8 cellular contexts compared by ENCODE assay signal in the genomic region with DNA sequence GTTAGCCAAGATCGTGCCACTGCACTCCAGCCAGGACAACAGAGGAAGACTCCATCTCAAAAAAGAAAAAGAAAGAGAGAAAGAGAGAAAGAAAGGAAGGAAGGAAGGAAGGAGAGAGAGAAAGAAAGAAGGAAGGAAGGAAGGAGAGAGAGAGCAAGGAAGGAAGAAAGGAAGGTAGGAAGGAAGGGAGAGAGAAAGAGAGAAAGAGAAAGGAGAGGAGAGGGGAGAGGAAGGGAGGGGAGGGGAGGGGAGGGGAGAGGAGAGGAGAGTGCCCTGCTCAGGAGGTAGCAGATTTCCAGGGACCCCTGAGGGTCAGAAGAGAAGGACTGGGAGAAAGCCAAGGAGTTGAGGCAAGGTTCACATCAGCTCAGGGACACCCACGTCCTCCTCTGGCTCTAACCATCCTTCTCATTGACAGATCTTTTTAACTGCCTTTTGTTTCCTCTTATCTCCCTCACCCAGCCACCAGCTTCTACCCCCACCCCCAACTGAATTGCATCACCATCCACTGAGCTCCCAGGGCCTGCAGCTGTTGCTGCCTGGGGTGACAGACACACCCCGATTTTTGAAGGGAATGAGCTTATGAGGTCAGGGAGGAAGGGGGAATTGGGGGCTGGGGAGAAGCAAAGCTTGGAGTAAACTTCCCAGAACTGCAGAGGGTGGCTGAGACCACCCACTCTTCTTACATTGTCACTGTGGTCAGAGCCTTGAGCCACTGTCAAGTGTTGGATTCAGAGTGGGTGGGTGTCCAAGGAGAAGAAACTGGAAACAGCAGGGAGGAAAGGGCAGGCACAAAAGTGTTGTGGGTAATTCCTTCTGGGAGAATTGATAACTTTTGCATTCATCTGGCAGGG.
DNase-seq lines count a peak whose midpoint lies in the region; ATAC-seq and TF ChIP-seq lines count a peak whose summit lies in the region.

No MANE protein-coding gene starts in this region.

- DNase-seq in activated naive CD8-positive, alpha-beta T cell treated with anti-CD3 and anti-CD28 coated beads for 36 hours: no peak
- no peak for DNase-seq in activated naive CD8-positive, alpha-beta T cell treated with anti-CD3 and anti-CD28 coated beads, Interleukin-2, amount 50 U/mL, for 24 hours
- DNase-seq in WTC11 (ENCODE audit: low spot score) (no peak), hypothalamus (lab: John Stamatoyannopoulos, UW) (peak in 31 of 51 donors; percentile 5 to 65 (median 33)), type B pancreatic cell (ENCODE audit: extremely low spot score, unreplicated experiment) (no peak), activated gamma-delta T cell treated with Interleukin-2 at 50 U/mL for 16 hours (no peak)
- no peak for DNase-seq in activated effector memory CD4-positive, alpha-beta T cell treated with anti-CD3 and anti-CD28 coated beads, Interleukin-2, amount 50 U/mL, for 16 hours

- peak overlapping the region; percentile 9 for H3K4me3 Mint-ChIP-seq in activated naive CD8-positive, alpha-beta T cell treated with anti-CD3 and anti-CD28 coated beads for 36 hours
- no peak overlapping the region for H3K4me3 Mint-ChIP-seq in activated naive CD8-positive, alpha-beta T cell treated with anti-CD3 and anti-CD28 coated beads, Interleukin-2, amount 50 U/mL, for 24 hours
- H3K4me3 Mint-ChIP-seq in WTC11 (no peak overlapping the region), type B pancreatic cell (peak overlapping the region; percentile 7)

- H3K36me3 Mint-ChIP-seq in activated naive CD8-positive, alpha-beta T cell treated with anti-CD3 and anti-CD28 coated beads for 36 hours: no peaks in the 10 kb centered on the region
- H3K36me3 Mint-ChIP-seq in activated naive CD8-positive, alpha-beta T cell treated with anti-CD3 and anti-CD28 coated beads, Interleukin-2, amount 50 U/mL, for 24 hours (ENCODE audit: low read depth): no peaks in the 10 kb centered on the region
- H3K36me3 Mint-ChIP-seq in WTC11: no peaks in the 10 kb centered on the region
- no peaks in the 10 kb centered on the region for H3K36me3 Mint-ChIP-seq in type B pancreatic cell

- CTCF ChIA-PET in WTC11 (lab: Charles Lee): interaction anchor here (1.0 to 2.0 kb wide), 3 partner anchors 102 to 215 kb away, joined by 5 to 6 read pairs (median 5); no protein-coding TSS in a partner anchor

- POLR2A ChIA-PET in WTC11 (lab: Charles Lee): interaction anchor here (0.9 kb wide), 1 partner anchor 92 kb away, joined by 3 read pairs; a partner anchor contains a TSS

- no peaks in the 10 kb centered on the region for H3K9me3 Mint-ChIP-seq in activated naive CD8-positive, alpha-beta T cell treated with anti-CD3 and anti-CD28 coated beads for 36 hours
- no peaks in the 10 kb centered on the region for H3K9me3 Mint-ChIP-seq in activated naive CD8-positive, alpha-beta T cell treated with anti-CD3 and anti-CD28 coated beads, Interleukin-2, amount 50 U/mL, for 24 hours
- H3K9me3 Mint-ChIP-seq in WTC11 (peaks cover 4% of the 10 kb centered on the region; the same call in 1 of the 2 replicates), type B pancreatic cell (no peaks in the 10 kb centered on the region)

- peaks cover 24% of the 10 kb centered on the region for H3K4me1 Mint-ChIP-seq in activated naive CD8-positive, alpha-beta T cell treated with anti-CD3 and anti-CD28 coated beads for 36 hours
- peaks cover 19% of the 10 kb centered on the region for H3K4me1 Mint-ChIP-seq in activated naive CD8-positive, alpha-beta T cell treated with anti-CD3 and anti-CD28 coated beads, Interleukin-2, amount 50 U/mL, for 24 hours
- H3K4me1 Mint-ChIP-seq in WTC11 (peaks cover 14% of the 10 kb centered on the region), type B pancreatic cell (ENCODE audit: unreplicated experiment) (peaks cover 31% of the 10 kb centered on the region)

- H3K27ac Mint-ChIP-seq in activated naive CD8-positive, alpha-beta T cell treated with anti-CD3 and anti-CD28 coated beads for 36 hours: peak overlapping the region; percentile 7
- H3K27ac Mint-ChIP-seq in activated naive CD8-positive, alpha-beta T cell treated with anti-CD3 and anti-CD28 coated beads, Interleukin-2, amount 50 U/mL, for 24 hours: no peak overlapping the region
- H3K27ac Mint-ChIP-seq in WTC11: no peak overlapping the region
- no peak overlapping the region for H3K27ac Mint-ChIP-seq in type B pancreatic cell

- TF ChIP-seq CTCF in WTC11 (IDR thresholded peaks at IDR 0.05) (no peak), type B pancreatic cell (conservative IDR thresholded peaks at IDR 0.05) (no peak)

- H3K27me3 Mint-ChIP-seq in activated naive CD8-positive, alpha-beta T cell treated with anti-CD3 and anti-CD28 coated beads for 36 hours: no peaks in the 10 kb centered on the region
- no peaks in the 10 kb centered on the region for H3K27me3 Mint-ChIP-seq in activated naive CD8-positive, alpha-beta T cell treated with anti-CD3 and anti-CD28 coated beads, Interleukin-2, amount 50 U/mL, for 24 hours
- no peaks in the 10 kb centered on the region for H3K27me3 Mint-ChIP-seq in WTC11 (ENCODE audit: low read depth)
- H3K27me3 Mint-ChIP-seq in type B pancreatic cell: no peaks in the 10 kb centered on the region

- ATAC-seq in activated naive CD8-positive, alpha-beta T cell treated with anti-CD3 and anti-CD28 coated beads, Interleukin-2, amount 50 U/mL, for 24 hours: no peak
- ATAC-seq in WTC11 (peak; percentile 32; the same call in 1 of the 2 replicates), GM18519 (IDR thresholded peaks at IDR 0.05; ENCODE audit: low FRiP score, unreplicated experiment) (no peak)

TF ChIP-seq in WTC11, 78 proteins besides CTCF, POLR2A, EP300 and RAD21:
- TF ChIP-seq, protein P1, sequence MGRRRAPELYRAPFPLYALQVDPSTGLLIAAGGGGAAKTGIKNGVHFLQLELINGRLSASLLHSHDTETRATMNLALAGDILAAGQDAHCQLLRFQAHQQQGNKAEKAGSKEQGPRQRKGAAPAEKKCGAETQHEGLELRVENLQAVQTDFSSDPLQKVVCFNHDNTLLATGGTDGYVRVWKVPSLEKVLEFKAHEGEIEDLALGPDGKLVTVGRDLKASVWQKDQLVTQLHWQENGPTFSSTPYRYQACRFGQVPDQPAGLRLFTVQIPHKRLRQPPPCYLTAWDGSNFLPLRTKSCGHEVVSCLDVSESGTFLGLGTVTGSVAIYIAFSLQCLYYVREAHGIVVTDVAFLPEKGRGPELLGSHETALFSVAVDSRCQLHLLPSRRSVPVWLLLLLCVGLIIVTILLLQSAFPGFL (CRISPR knock-in tag; IDR thresholded peaks at IDR 0.05; ENCODE audit: borderline replicate concordance): no peak
- TF ChIP-seq ZNF423 (CRISPR knock-in tag; IDR thresholded peaks at IDR 0.05) (peak; percentile 8; the same call in 1 of the 2 replicates), GABPB1 (CRISPR knock-in tag; IDR thresholded peaks at IDR 0.05) (peak; percentile 95)
- TF ChIP-seq, protein P2, sequence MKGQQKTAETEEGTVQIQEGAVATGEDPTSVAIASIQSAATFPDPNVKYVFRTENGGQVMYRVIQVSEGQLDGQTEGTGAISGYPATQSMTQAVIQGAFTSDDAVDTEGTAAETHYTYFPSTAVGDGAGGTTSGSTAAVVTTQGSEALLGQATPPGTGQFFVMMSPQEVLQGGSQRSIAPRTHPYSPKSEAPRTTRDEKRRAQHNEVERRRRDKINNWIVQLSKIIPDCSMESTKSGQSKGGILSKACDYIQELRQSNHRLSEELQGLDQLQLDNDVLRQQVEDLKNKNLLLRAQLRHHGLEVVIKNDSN (CRISPR knock-in tag; IDR thresholded peaks at IDR 0.05): no peak
TF ChIP-seq in WTC11: peak in this region for 2.

Comparison
In these comparisons a context has a peak if more than half of its experiments do, and no peak if none do; other contexts are left out.
1. H3K4me3 Mint-ChIP-seq: peak in activated naive CD8-positive, alpha-beta T cell treated with anti-CD3 and anti-CD28 coated beads for 36 hours (single experiment) and type B pancreatic cell (single experiment); none in activated naive CD8-positive, alpha-beta T cell treated with anti-CD3 and anti-CD28 coated beads, Interleukin-2, amount 50 U/mL, for 24 hours (single experiment) and WTC11 (single experiment).
2. DNase-seq: peak in hypothalamus (31 of 51); none in activated naive CD8-positive, alpha-beta T cell treated with anti-CD3 and anti-CD28 coated beads for 36 hours (single experiment), activated naive CD8-positive, alpha-beta T cell treated with anti-CD3 and anti-CD28 coated beads, Interleukin-2, amount 50 U/mL, for 24 hours (single experiment), WTC11 (single experiment), type B pancreatic cell (single experiment), activated gamma-delta T cell treated with Interleukin-2 at 50 U/mL for 16 hours (single experiment) and activated effector memory CD4-positive, alpha-beta T cell treated with anti-CD3 and anti-CD28 coated beads, Interleukin-2, amount 50 U/mL, for 16 hours (single experiment).